In genomic region chr1:229249854-229250644, GRCh38 we compare ENCODE assay signal across 1 cellular context.
A peak's percentile ranks its signal among the peaks of the same experiment; 100 is the strongest.
TF ChIP-seq lines count a peak whose summit lies in the region.

No MANE protein-coding gene starts in this region.

TF ChIP-seq in HepG2, 621 proteins besides CTCF, POLR2A, EP300 and RAD21 (continued from another document):
- peak; percentile 68; the same call in 1 of the 2 replicates for TF ChIP-seq ZNF770 (CRISPR knock-in tag; IDR thresholded peaks at IDR 0.05)
- no peak for TF ChIP-seq ZSCAN9 (CRISPR knock-in tag; IDR thresholded peaks at IDR 0.05; ENCODE audit: borderline replicate concordance)
